ENCODE assay signal across 8 cellular contexts in genomic region chr12:52904509-52905300, GRCh38. TPM values are rescaled to one million over a fixed set of nuclear protein-coding genes. Genes with fewer than 3 reads are reported as not detected.
A peak's percentile ranks its signal among the peaks of the same experiment; 100 is the strongest.
DNase-seq lines count a peak whose midpoint lies in the region; ATAC-seq and TF ChIP-seq lines count a peak whose summit lies in the region.
"Not testable (repeated sequence)": the region's sequence is repeated elsewhere in the genome, so short reads cannot be mapped to it uniquely, and the experiment has no call there.

TSS of gene KRT8 (minus strand) at chr12:52905076. CDS start at chr12:52904981, 95 bp downstream.

- not testable (repeated sequence) for H3K4me1 ChIP-seq in CD4-positive, alpha-beta memory T cell (ENCODE audit: insufficient read depth, low read length)
- peaks cover 39% of the 10 kb centered on the region for H3K4me1 ChIP-seq in HUES64 (ENCODE audit: insufficient read depth, low read length)
- H3K4me1 ChIP-seq in left ventricle myocardium inferior = peaks cover 11% of the 10 kb centered on the region

- H3K4me1 Mint-ChIP-seq in CD4-positive, alpha-beta memory T cell; activated CD4-positive, alpha-beta T cell treated with anti-CD3 and anti-CD28 coated beads, Interleukin-2, amount 10 ng/mL, durations not matched to agents 24 days and 14 days; stimulated activated memory B cell treated with anti-CD40 and anti-IgM and Interleukin-4, amounts not matched to agents 10 μg/mL and 1 μg/mL and 100 μg/mL, for 72 hours: not testable (repeated sequence)

- peaks cover 5 to 15% of the 10 kb centered on the region in 2 donors for H3K27me3 Mint-ChIP-seq in CD4-positive, alpha-beta memory T cell
- H3K27me3 Mint-ChIP-seq in activated CD4-positive, alpha-beta T cell treated with anti-CD3 and anti-CD28 coated beads, Interleukin-2, amount 10 ng/mL, durations not matched to agents 24 days and 14 days = not testable (repeated sequence)
- H3K27me3 Mint-ChIP-seq in stimulated activated memory B cell treated with anti-CD40 and anti-IgM and Interleukin-4, amounts not matched to agents 10 μg/mL and 1 μg/mL and 100 μg/mL, for 72 hours = peaks cover 64% of the 10 kb centered on the region

- not testable (repeated sequence) for H3K27ac ChIP-seq in CD4-positive, alpha-beta memory T cell (ENCODE audit: low read depth, low read length)
- H3K27ac ChIP-seq in HUES64 (ENCODE audit: low read depth, low read length) (peak within 1 kb of the TSS; percentile 53), left ventricle myocardium inferior (replicated peaks) (peak within 1 kb of the TSS; percentile 72)

- peak within 1 kb of the TSS; percentile 53 to 87 (median 77) for H3K4me3 Mint-ChIP-seq in CD4-positive, alpha-beta memory T cell
- H3K4me3 Mint-ChIP-seq in activated CD4-positive, alpha-beta T cell treated with anti-CD3 and anti-CD28 coated beads, Interleukin-2, amount 10 ng/mL, durations not matched to agents 24 days and 14 days = peak within 1 kb of the TSS; percentile 57
- H3K4me3 Mint-ChIP-seq in stimulated activated memory B cell treated with anti-CD40 and anti-IgM and Interleukin-4, amounts not matched to agents 10 μg/mL and 1 μg/mL and 100 μg/mL, for 72 hours = peak within 1 kb of the TSS; percentile 77

- not testable (repeated sequence) for H3K27me3 ChIP-seq in CD4-positive, alpha-beta memory T cell (ENCODE audit: insufficient read depth, low read length); HUES64 (ENCODE audit: insufficient read depth, low read length); left ventricle myocardium inferior (ENCODE audit: low read depth)

- H3K36me3 ChIP-seq in CD4-positive, alpha-beta memory T cell (ENCODE audit: insufficient read depth, low read length) = not testable (repeated sequence)
- H3K36me3 ChIP-seq in HUES64 (ENCODE audit: insufficient read depth, low read length) (peaks cover 25% of the 10 kb centered on the region), left ventricle myocardium inferior (peaks cover 15% of the 10 kb centered on the region)

- H3K36me3 Mint-ChIP-seq in CD4-positive, alpha-beta memory T cell; activated CD4-positive, alpha-beta T cell treated with anti-CD3 and anti-CD28 coated beads, Interleukin-2, amount 10 ng/mL, durations not matched to agents 24 days and 14 days (ENCODE audit: low read depth); stimulated activated memory B cell treated with anti-CD40 and anti-IgM and Interleukin-4, amounts not matched to agents 10 μg/mL and 1 μg/mL and 100 μg/mL, for 72 hours: not testable (repeated sequence)

- peak; percentile 35 for TF ChIP-seq CTCF in left ventricle myocardium inferior (IDR thresholded peaks at IDR 0.05; ENCODE audit: borderline replicate concordance)

- ATAC-seq in stimulated activated memory B cell treated with anti-CD40 and anti-IgM and Interleukin-4, amounts not matched to agents 10 μg/mL and 1 μg/mL and 100 μg/mL, for 72 hours = not testable (repeated sequence)

- H3K9me3 Mint-ChIP-seq in CD4-positive, alpha-beta memory T cell; activated CD4-positive, alpha-beta T cell treated with anti-CD3 and anti-CD28 coated beads, Interleukin-2, amount 10 ng/mL, durations not matched to agents 24 days and 14 days; stimulated activated memory B cell treated with anti-CD40 and anti-IgM and Interleukin-4, amounts not matched to agents 10 μg/mL and 1 μg/mL and 100 μg/mL, for 72 hours: not testable (repeated sequence)

- WGBS in HUES64 = under 1% methylated on average over 33 of the region's 33 CpGs

- CTCF ChIA-PET in CD4-positive, alpha-beta memory T cell (lab: Charles Lee; ENCODE audit: partially characterized antibody) = interaction anchor here (1.4 kb wide), 1 partner anchor 76 kb away, joined by 4 read pairs; no protein-coding TSS in a partner anchor

- intact Hi-C loops in CD4-positive, alpha-beta memory T cell (cut with micrococcal nuclease); activated CD4-positive, alpha-beta T cell treated with anti-CD3 and anti-CD28 coated beads, Interleukin-2, amount 10 ng/mL, durations not matched to agents 24 days and 14 days (cut with micrococcal nuclease); left ventricle myocardium inferior (cut with micrococcal nuclease): not testable (repeated sequence)

- peak within 1 kb of the TSS; percentile 83 for H3K9ac ChIP-seq in HUES64 (ENCODE audit: low read depth, low read length)

- not testable (repeated sequence) for H3K9me3 ChIP-seq in CD4-positive, alpha-beta memory T cell (ENCODE audit: control insufficient read depth in 1 of 2, low read length in 2 of 2); HUES64 (ENCODE audit: insufficient read depth, low read depth, low read length); left ventricle myocardium inferior (replicated peaks)

- not testable (repeated sequence) for DNase-seq in CD4-positive, alpha-beta memory T cell; activated CD4-positive, alpha-beta T cell treated with anti-CD3 and anti-CD28 coated beads, Interleukin-2, amount 10 ng/mL, durations not matched to agents 24 days and 14 days
- DNase-seq in NCI-H345 (lab: John Stamatoyannopoulos, UW) (peak; percentile 95), cerebellar cortex (ENCODE audit: low spot score) (peak; percentile 88), left ventricle myocardium inferior (peak; percentile 33), mucosa of gallbladder (ENCODE audit: low spot score) (peak; percentile 89)

- POLR2A ChIA-PET in CD4-positive, alpha-beta memory T cell (lab: Charles Lee; ENCODE audit: partially characterized antibody) = not testable (repeated sequence)

- peak within 1 kb of the TSS in 4 of 7 donors; percentile 1 to 75 (median 38) for H3K27ac Mint-ChIP-seq in CD4-positive, alpha-beta memory T cell
- H3K27ac Mint-ChIP-seq in activated CD4-positive, alpha-beta T cell treated with anti-CD3 and anti-CD28 coated beads, Interleukin-2, amount 10 ng/mL, durations not matched to agents 24 days and 14 days = peak within 1 kb of the TSS; percentile 67
- peak within 1 kb of the TSS; percentile 65 for H3K27ac Mint-ChIP-seq in stimulated activated memory B cell treated with anti-CD40 and anti-IgM and Interleukin-4, amounts not matched to agents 10 μg/mL and 1 μg/mL and 100 μg/mL, for 72 hours

- not testable (repeated sequence) for H3K4me3 ChIP-seq in CD4-positive, alpha-beta memory T cell (ENCODE audit: low read length in 2 of 2)
- peak within 1 kb of the TSS; percentile 77 for H3K4me3 ChIP-seq in HUES64 (ENCODE audit: low read length)
- H3K4me3 ChIP-seq in left ventricle myocardium inferior = peak within 1 kb of the TSS; percentile 67

RNA-seq across cellular contexts. Expression of gene KRT8, which starts in this region (rescaled TPM):
- under 1 TPM; 0.29 to 0.91 TPM for total RNA-seq in CD4-positive, alpha-beta memory T cell
- polyA plus RNA-seq in CD4-positive, alpha-beta memory T cell = 1 to 10 TPM in 1 of 2 donors, under 1 TPM in 1; 0.36 to 1.1 TPM
- polyA plus RNA-seq in HUES64 (2013, experiment 1 of 2) = 300 TPM
- 301 TPM for polyA plus RNA-seq in HUES64 (2013, experiment 2 of 2)
- total RNA-seq in activated CD4-positive, alpha-beta T cell treated with anti-CD3 and anti-CD28 coated beads, Interleukin-2, amount 10 ng/mL, durations not matched to agents 24 days and 14 days = 0.51 TPM in 1 of 2 replicates, not detected in the other
- total RNA-seq in left ventricle myocardium inferior (63.4 TPM), mucosa of gallbladder (1,446 TPM)

Comparison
In these comparisons a context has a peak if more than half of its experiments do, and no peak if none do; other contexts are left out.
1. RNA of gene KRT8 (total RNA-seq): 1,446 TPM in mucosa of gallbladder (single experiment) and 63.4 TPM in left ventricle myocardium inferior (single experiment); 0.29 to 0.91 TPM in CD4-positive, alpha-beta memory T cell and 0.51 TPM in activated CD4-positive, alpha-beta T cell treated with anti-CD3 and anti-CD28 coated beads, Interleukin-2, amount 10 ng/mL, durations not matched to agents 24 days and 14 days; every median in the first group is over 10 times any median in the second.
2. RNA of gene KRT8 (total RNA-seq): 1,446 TPM in mucosa of gallbladder (single experiment); 63.4 TPM in left ventricle myocardium inferior (single experiment); every median in the first group is over 10 times any median in the second.
3. Peak in every context shown above with its lines, with median percentiles within 50 percentile points of each other: H3K27ac Mint-ChIP-seq and H3K4me3 Mint-ChIP-seq.